In genomic region chr15:39817892-39818291, GRCh38 we compare ENCODE assay signal across 21 cellular contexts. TPM values are rescaled to one million over a fixed set of nuclear protein-coding genes. Genes with fewer than 3 reads are reported as not detected.
"Had no signal": no experiment of that assay in that cellular context is flagged by ENCODE, and none has a peak within 500 bp of the region (broad histone marks: within the 10 kb centered on the region; RNA-seq: fewer than 3 reads in every experiment).

No MANE protein-coding gene starts in this region.

- H3K9me3 Mint-ChIP-seq: endodermal cell; naive thymus-derived CD4-positive, alpha-beta T cell; stimulated activated memory B cell treated with anti-CD40 and anti-IgM and Interleukin-4, amounts not matched to agents 10 μg/mL and 1 μg/mL and 100 μg/mL, for 72 hours; stimulated activated naive CD8-positive, alpha-beta T cell treated with anti-CD3 and anti-CD28 coated beads, Interleukin-15, amount 100 ng/mL, for 72 hours had no signal

- H3K27me3 Mint-ChIP-seq: stimulated activated naive CD8-positive, alpha-beta T cell treated with anti-CD3 and anti-CD28 coated beads, Interleukin-15, amount 100 ng/mL, for 72 hours had no signal

- ATAC-seq: heart left ventricle; naive thymus-derived CD4-positive, alpha-beta T cell; sciatic nerve; stimulated activated memory B cell treated with anti-CD40 and anti-IgM and Interleukin-4, amounts not matched to agents 10 μg/mL and 1 μg/mL and 100 μg/mL, for 72 hours; stimulated activated naive CD8-positive, alpha-beta T cell treated with anti-CD3 and anti-CD28 coated beads, Interleukin-15, amount 100 ng/mL, for 72 hours; upper lobe of right lung had no signal

- H3K27me3 ChIP-seq: heart left ventricle, neutrophil, spleen, testis, tibial nerve, upper lobe of right lung had no signal

- H3K4me3 ChIP-seq: coronary artery, heart left ventricle, spleen, testis, tibial nerve, upper lobe of right lung had no signal

- H3K36me3 ChIP-seq: heart left ventricle, neutrophil, spleen, tibial nerve, upper lobe of right lung had no signal

- H3K4me3 Mint-ChIP-seq: endodermal cell; naive thymus-derived CD4-positive, alpha-beta T cell; stimulated activated memory B cell treated with anti-CD40 and anti-IgM and Interleukin-4, amounts not matched to agents 10 μg/mL and 1 μg/mL and 100 μg/mL, for 72 hours; stimulated activated naive CD8-positive, alpha-beta T cell treated with anti-CD3 and anti-CD28 coated beads, Interleukin-15, amount 100 ng/mL, for 72 hours had no signal

- H3K36me3 Mint-ChIP-seq: naive thymus-derived CD4-positive, alpha-beta T cell; stimulated activated memory B cell treated with anti-CD40 and anti-IgM and Interleukin-4, amounts not matched to agents 10 μg/mL and 1 μg/mL and 100 μg/mL, for 72 hours had no signal

- H3K27ac Mint-ChIP-seq: endodermal cell; naive thymus-derived CD4-positive, alpha-beta T cell; stimulated activated memory B cell treated with anti-CD40 and anti-IgM and Interleukin-4, amounts not matched to agents 10 μg/mL and 1 μg/mL and 100 μg/mL, for 72 hours; stimulated activated naive CD8-positive, alpha-beta T cell treated with anti-CD3 and anti-CD28 coated beads, Interleukin-15, amount 100 ng/mL, for 72 hours had no signal

- DNase-seq: effector CD4-positive, alpha-beta T cell; endodermal cell; erythroblast; heart left ventricle; hippocampal formation; kidney glomerular epithelial cell; naive thymus-derived CD4-positive, alpha-beta T cell; posterior cingulate gyrus; spleen; stimulated activated CD4-positive, alpha-beta T cell treated with anti-CD3 and anti-CD28 coated beads, Interleukin-15, amount 100 ng/mL, for 24 hours; stimulated activated CD4-positive, alpha-beta T cell treated with anti-CD3 and anti-CD28 coated beads, Interleukin-1b, Interleukin-23, amount 100 ng/mL, for 48 hours; stimulated activated CD4-positive, alpha-beta T cell treated with anti-CD3 and anti-CD28 coated beads, Interleukin-4, amount 100 ng/mL, for 24 hours; stimulated activated naive CD8-positive, alpha-beta T cell treated with anti-CD3 and anti-CD28 coated beads, Interleukin-15, amount 100 ng/mL, for 72 hours; testis; upper lobe of right lung had no signal

- H3K27ac ChIP-seq: coronary artery, neutrophil, spleen, testis, tibial nerve, upper lobe of right lung had no signal

- H3K4me1 Mint-ChIP-seq: naive thymus-derived CD4-positive, alpha-beta T cell; stimulated activated memory B cell treated with anti-CD40 and anti-IgM and Interleukin-4, amounts not matched to agents 10 μg/mL and 1 μg/mL and 100 μg/mL, for 72 hours; stimulated activated naive CD8-positive, alpha-beta T cell treated with anti-CD3 and anti-CD28 coated beads, Interleukin-15, amount 100 ng/mL, for 72 hours had no signal

- H3K9me3 ChIP-seq: heart left ventricle, neutrophil, spleen, testis, tibial nerve, upper lobe of right lung had no signal

- H3K4me1 ChIP-seq: spleen, upper lobe of right lung had no signal

RNA-seq across cellular contexts. Expression of gene FSIP1, which starts 35.3 kb away (rescaled TPM):
- total RNA-seq: mesenteric fat pad had no signal
